16 cellular contexts compared by ENCODE assay signal in the genomic region with DNA sequence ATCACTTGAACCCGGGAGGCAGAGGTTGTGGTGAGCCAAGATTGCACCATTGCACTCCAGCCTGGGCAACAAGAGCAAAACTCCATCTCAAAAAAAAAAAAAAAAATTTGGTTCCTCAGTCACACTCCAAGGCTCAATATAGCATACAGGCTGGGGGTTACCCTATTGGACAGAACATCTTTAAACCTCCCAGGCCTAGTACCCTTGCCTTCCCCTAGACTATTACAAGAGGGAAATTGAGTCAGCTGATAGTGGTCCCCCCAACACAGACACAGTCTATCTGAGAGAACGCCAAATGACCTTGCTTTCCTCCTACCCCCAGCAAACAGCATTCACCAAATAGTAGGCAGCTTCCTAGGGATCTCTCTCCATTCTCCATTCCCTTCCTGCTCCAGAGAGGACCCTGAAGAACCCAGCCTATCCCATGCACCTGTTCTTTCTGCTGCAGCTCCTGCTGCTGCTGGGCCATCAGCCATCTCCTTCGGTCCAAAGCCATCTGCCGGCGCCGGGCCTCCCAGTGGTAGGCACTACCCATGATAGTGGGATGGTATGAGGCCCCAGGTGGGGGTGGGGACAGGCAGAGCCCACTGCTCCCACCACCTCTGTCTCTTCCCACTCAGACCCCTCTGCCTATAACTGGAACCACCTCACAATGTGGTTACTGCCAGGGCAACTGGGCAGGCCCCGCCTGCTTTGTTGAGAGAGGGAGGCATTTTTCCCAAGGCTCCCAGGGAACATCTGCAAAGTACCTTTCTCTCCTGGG. TPM values are rescaled to one million over a fixed set of nuclear protein-coding genes. Genes with fewer than 3 reads are reported as not detected.
"Had no signal": no experiment of that assay in that cellular context is flagged by ENCODE, and none has a peak within 500 bp of the region (broad histone marks: within the 10 kb centered on the region; RNA-seq: fewer than 3 reads in every experiment).

TSS of gene CCDC200 (minus strand) at position 604 of the 763 bp plus-strand sequence. CDS start at position 535, 69 bp downstream.

RNA-seq across cellular contexts. Expression of gene CCDC200, which starts in this region (rescaled TPM):
- total RNA-seq: heart right ventricle, hepatocyte, kidney epithelial cell, lower leg skin, mesothelial cell of epicardium, occipital lobe, osteocyte, posterior vena cava, pulmonary artery endothelial cell, renal cortical epithelial cell, right atrium auricular region, skeletal muscle tissue, smooth muscle cell, temporal lobe, thyroid gland, transverse colon had no signal
- polyA plus RNA-seq: heart right ventricle had no signal
